In the genomic region with DNA sequence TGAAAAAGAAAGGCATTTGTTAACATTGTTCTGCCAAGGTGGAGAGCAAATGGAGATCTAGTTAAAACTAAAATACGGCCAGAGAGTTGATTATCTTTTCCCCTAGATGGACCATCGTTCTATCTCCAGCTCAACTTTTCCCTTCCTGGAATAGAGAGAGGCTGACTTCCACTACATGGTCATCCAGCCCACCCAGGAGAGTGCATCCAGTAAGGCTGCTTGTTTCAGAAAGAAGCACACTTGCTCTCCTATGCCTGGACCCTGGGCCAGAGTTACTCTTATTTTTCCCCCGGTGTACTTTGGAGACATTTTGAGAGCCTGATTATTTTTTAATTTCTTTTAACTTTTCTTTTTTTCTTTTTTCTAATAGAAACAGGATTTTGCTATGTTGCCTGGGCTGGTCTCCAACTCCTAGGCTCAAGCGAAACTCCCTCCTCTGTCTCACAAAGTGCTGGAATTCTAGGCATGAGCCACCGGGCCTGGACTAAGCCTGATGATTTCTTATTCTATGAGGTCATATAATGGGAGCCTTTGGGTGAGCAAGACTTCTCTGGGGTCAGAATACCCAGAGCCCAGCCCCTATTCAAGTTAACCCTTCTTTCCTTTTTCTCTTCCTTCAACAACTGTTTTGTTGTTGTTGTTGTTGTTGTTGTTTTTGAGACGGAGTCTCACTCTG, we compare ENCODE assay signal across 15 cellular contexts.
DNase-seq lines count a peak whose midpoint lies in the region; ATAC-seq and TF ChIP-seq lines count a peak whose summit lies in the region.
"Had no signal": no experiment of that assay in that cellular context is flagged by ENCODE, and none has a peak within 500 bp of the region (broad histone marks: within the 10 kb centered on the region; RNA-seq: fewer than 3 reads in every experiment).

No MANE protein-coding gene starts in this region.

- no peak overlapping the region for H3K4me3 Mint-ChIP-seq in osteocyte (ENCODE audit: unreplicated experiment)
- H3K4me3 Mint-ChIP-seq in effector memory CD8-positive, alpha-beta T cell = no peak overlapping the region
- H3K4me3 Mint-ChIP-seq in type B pancreatic cell = no peak overlapping the region
- H3K4me3 Mint-ChIP-seq: activated naive CD8-positive, alpha-beta T cell treated with anti-CD3 and anti-CD28 coated beads, Interleukin-2, amount 50 U/mL, for 24 hours had no signal

- intact Hi-C loops in heart right ventricle (cut with DNase I) = no loop called here
- intact Hi-C loops in cardiac septum (cut with DNase I) = no loop called here
- intact Hi-C loops in uterus (cut with DNase I; ENCODE audit: low total_unique reads) = no loop called here

- H3K4me1 ChIP-seq in heart right ventricle (peaks cover 0 to 33% (median 14%) of the 10 kb centered on the region in 9 donors), uterus (peaks cover 6 to 7% of the 10 kb centered on the region in 2 donors)

- TF ChIP-seq CTCF in heart right ventricle (IDR thresholded peaks at IDR 0.05) (no peak), fibroblast of mammary gland (conservative IDR thresholded peaks at IDR 0.05; ENCODE audit: control insufficient read depth, insufficient read depth, low read depth, low read length) (no peak), osteocyte (IDR thresholded peaks at IDR 0.05) (no peak), uterus (IDR thresholded peaks at IDR 0.05) (no peak), type B pancreatic cell (conservative IDR thresholded peaks at IDR 0.05) (no peak)

- peak overlapping the region; percentile 74 for H3K27ac Mint-ChIP-seq in osteocyte (ENCODE audit: unreplicated experiment)
- H3K27ac Mint-ChIP-seq in effector memory CD8-positive, alpha-beta T cell = no peak overlapping the region
- H3K27ac Mint-ChIP-seq in type B pancreatic cell = no peak overlapping the region
- H3K27ac Mint-ChIP-seq: activated naive CD8-positive, alpha-beta T cell treated with anti-CD3 and anti-CD28 coated beads, Interleukin-2, amount 50 U/mL, for 24 hours had no signal

- H3K36me3 Mint-ChIP-seq in osteocyte (ENCODE audit: unreplicated experiment) (no peaks in the 10 kb centered on the region), type B pancreatic cell (no peaks in the 10 kb centered on the region)
- peaks cover 3% of the 10 kb centered on the region for H3K36me3 Mint-ChIP-seq in effector memory CD8-positive, alpha-beta T cell (ENCODE audit: insufficient read depth)

- H3K36me3 ChIP-seq in heart right ventricle = no peaks in the 10 kb centered on the region
- H3K36me3 ChIP-seq in uterus = no peaks in the 10 kb centered on the region
- H3K36me3 ChIP-seq: WERI-Rb-1 had no signal

- H3K4me1 Mint-ChIP-seq in osteocyte (ENCODE audit: unreplicated experiment) (peaks cover 85% of the 10 kb centered on the region), type B pancreatic cell (ENCODE audit: unreplicated experiment) (peaks cover 36% of the 10 kb centered on the region)
- H3K4me1 Mint-ChIP-seq in effector memory CD8-positive, alpha-beta T cell (ENCODE audit: low read depth in 2 of 2) = peaks cover 0 to 4% of the 10 kb centered on the region in 2 donors
- H3K4me1 Mint-ChIP-seq: activated naive CD8-positive, alpha-beta T cell treated with anti-CD3 and anti-CD28 coated beads, Interleukin-2, amount 50 U/mL, for 24 hours had no signal

- H3K27ac ChIP-seq in heart right ventricle (peak overlapping the region in 2 of 10 donors; percentile 37 to 43), uterus (peak overlapping the region; percentile 79 to 86)
- H3K27ac ChIP-seq: skin epidermis, WERI-Rb-1 had no signal

- H3K9me3 Mint-ChIP-seq in osteocyte (ENCODE audit: unreplicated experiment) (no peaks in the 10 kb centered on the region), type B pancreatic cell (no peaks in the 10 kb centered on the region)
- H3K9me3 Mint-ChIP-seq in effector memory CD8-positive, alpha-beta T cell = no peaks in the 10 kb centered on the region
- H3K9me3 Mint-ChIP-seq: activated naive CD8-positive, alpha-beta T cell treated with anti-CD3 and anti-CD28 coated beads, Interleukin-2, amount 50 U/mL, for 24 hours had no signal

- H3K4me3 ChIP-seq in heart right ventricle (no peak overlapping the region), fibroblast of mammary gland (ENCODE audit: control insufficient read depth, low read depth, low read length) (no peak overlapping the region), uterus (no peak overlapping the region)
- H3K4me3 ChIP-seq: skin epidermis had no signal

- H3K27me3 Mint-ChIP-seq in osteocyte (ENCODE audit: unreplicated experiment) (no peaks in the 10 kb centered on the region), type B pancreatic cell (no peaks in the 10 kb centered on the region)
- H3K27me3 Mint-ChIP-seq in effector memory CD8-positive, alpha-beta T cell = peaks cover 27 to 46% of the 10 kb centered on the region in 2 donors

- ATAC-seq in heart right ventricle = peak in 6 of 8 donors; percentile 43 to 64 (median 50)
- no peak for ATAC-seq in effector memory CD8-positive, alpha-beta T cell (replicated peaks)
- ATAC-seq: activated naive CD8-positive, alpha-beta T cell treated with anti-CD3 and anti-CD28 coated beads, Interleukin-2, amount 50 U/mL, for 24 hours had no signal

- H3K27me3 ChIP-seq in heart right ventricle (no peaks in the 10 kb centered on the region), uterus (no peaks in the 10 kb centered on the region)

- whole genome bisulfite sequencing in heart right ventricle, 2 donors = 46 to 51% methylated on average over 6 of the region's 6 CpGs

- TF ChIP-seq POLR2A in uterus (IDR thresholded peaks at IDR 0.05) = no peak

- DNase-seq in heart right ventricle = no peak
- no peak for DNase-seq in cardiac septum (ENCODE audit: low spot score)
- DNase-seq in fibroblast of mammary gland (ENCODE audit: low read depth) = peak; percentile 67
- DNase-seq in osteocyte (ENCODE audit: extremely low spot score, unreplicated experiment) = no peak
- DNase-seq in uterus = peak; percentile 68 to 72
- no peak for DNase-seq in effector memory CD8-positive, alpha-beta T cell
- DNase-seq in dermis blood vessel endothelial cell = no peak
- no peak for DNase-seq in type B pancreatic cell (ENCODE audit: extremely low spot score, unreplicated experiment)
- DNase-seq: activated naive CD8-positive, alpha-beta T cell treated with anti-CD3 and anti-CD28 coated beads, Interleukin-2, amount 50 U/mL, for 24 hours; COR-L47; NCI-H1694; NCI-H774; SIG-M5; WERI-Rb-1 had no signal

- no peaks in the 10 kb centered on the region for H3K9me3 ChIP-seq in heart right ventricle
- no peaks in the 10 kb centered on the region for H3K9me3 ChIP-seq in uterus

Comparison
In these comparisons a context has a peak if more than half of its experiments do, and no peak if none do; other contexts are left out.
1. DNase-seq: peak in fibroblast of mammary gland (single experiment) and uterus (2 of 2); none in heart right ventricle (0 of 2), cardiac septum (single experiment), osteocyte (single experiment), effector memory CD8-positive, alpha-beta T cell (0 of 3), dermis blood vessel endothelial cell (single experiment) and type B pancreatic cell (single experiment).